8 cellular contexts compared by ENCODE assay signal in the genomic region with DNA sequence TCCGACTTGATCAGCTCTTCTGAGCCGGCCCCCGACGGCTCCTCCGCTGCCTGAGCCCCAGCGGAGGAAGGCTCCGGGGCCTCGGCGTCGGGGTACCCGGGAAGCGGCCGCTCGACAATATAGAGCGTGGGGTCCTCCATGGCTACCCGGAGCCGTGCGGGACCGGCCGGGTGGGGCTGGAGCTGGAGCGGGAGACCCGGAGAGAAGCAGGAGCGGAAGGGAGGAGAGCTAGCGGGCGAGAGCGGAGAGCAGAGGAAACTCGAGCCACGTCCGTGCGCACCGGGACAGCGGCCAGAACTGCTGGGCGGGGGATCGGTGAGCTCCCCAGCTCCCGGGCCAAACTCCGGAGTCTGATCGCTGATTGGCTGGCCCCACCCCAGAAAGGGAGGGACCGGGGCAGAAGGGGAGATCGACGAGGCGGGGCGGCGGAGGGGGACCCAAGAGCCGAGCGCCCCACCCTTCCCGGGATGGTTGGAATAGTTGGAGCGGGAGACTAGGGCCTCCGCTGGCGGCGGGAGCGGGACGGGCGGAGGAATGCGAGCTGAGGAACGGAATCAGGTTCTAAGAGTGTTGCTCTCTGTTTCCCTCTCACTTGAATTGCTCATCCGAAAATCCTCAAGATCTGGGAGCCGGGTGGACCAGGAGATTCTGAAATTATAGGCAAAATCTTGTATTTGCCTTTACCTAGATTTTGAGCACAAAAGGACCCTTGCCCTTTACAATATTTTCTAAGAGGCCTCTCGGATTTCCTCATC. TPM values are rescaled to one million over a fixed set of nuclear protein-coding genes. Genes with fewer than 3 reads are reported as not detected.
DNase-seq lines count a peak whose midpoint lies in the region; ATAC-seq and TF ChIP-seq lines count a peak whose summit lies in the region.

A gene with protein sequence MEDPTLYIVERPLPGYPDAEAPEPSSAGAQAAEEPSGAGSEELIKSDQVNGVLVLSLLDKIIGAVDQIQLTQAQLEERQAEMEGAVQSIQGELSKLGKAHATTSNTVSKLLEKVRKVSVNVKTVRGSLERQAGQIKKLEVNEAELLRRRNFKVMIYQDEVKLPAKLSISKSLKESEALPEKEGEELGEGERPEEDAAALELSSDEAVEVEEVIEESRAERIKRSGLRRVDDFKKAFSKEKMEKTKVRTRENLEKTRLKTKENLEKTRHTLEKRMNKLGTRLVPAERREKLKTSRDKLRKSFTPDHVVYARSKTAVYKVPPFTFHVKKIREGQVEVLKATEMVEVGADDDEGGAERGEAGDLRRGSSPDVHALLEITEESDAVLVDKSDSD (minus strand): TSS at position 299 of the 755 bp plus-strand sequence. CDS start 159 bp downstream, at position 140.

- peak within 1 kb of the TSS; percentile 92 for H3K4ac ChIP-seq in IMR-90 (ENCODE audit: low read depth, low read length)
- H3K4ac ChIP-seq in mesenchymal stem cell (ENCODE audit: low read depth in 1 of 2, low read length in 2 of 2) = peak within 1 kb of the TSS; percentile 80 to 93

- peak; percentile 80 for ATAC-seq in IMR-90 (ENCODE audit: low read depth)
- ATAC-seq in HG03045 (IDR thresholded peaks at IDR 0.05; ENCODE audit: unreplicated experiment) = no peak
- no peak for ATAC-seq in GM21723 (IDR thresholded peaks at IDR 0.05; ENCODE audit: unreplicated experiment)

- H3K4me1 Mint-ChIP-seq in activated CD4-positive, alpha-beta memory T cell treated with anti-CD3 and anti-CD28 coated beads for 36 hours (ENCODE audit: low read depth) = peaks cover 17% of the 10 kb centered on the region

- POLR2A ChIA-PET in IMR-90 (lab: Charles Lee; ENCODE audit: unreplicated experiment) = interaction anchor here (0.5 to 1.6 kb wide), 9 partner anchors 8 to 113 kb away, joined by 3 to 17 read pairs (median 4); a partner anchor contains a TSS
- POLR2A ChIA-PET in activated CD4-positive, alpha-beta memory T cell treated with anti-CD3 and anti-CD28 coated beads for 36 hours (lab: Charles Lee) = interaction anchor here (0.6 to 1.7 kb wide), 6 partner anchors 10 to 113 kb away, joined by 3 to 4 read pairs (median 3); a partner anchor contains a TSS

- H4K91ac ChIP-seq in IMR-90 (ENCODE audit: insufficient read depth, low read depth, low read length) = peak within 1 kb of the TSS; percentile 93
- peak within 1 kb of the TSS; percentile 98 for H4K91ac ChIP-seq in mesenchymal stem cell (ENCODE audit: low read length)

- H2AK5ac ChIP-seq in IMR-90 (ENCODE audit: low read depth, low read length) (peak within 1 kb of the TSS; percentile 99), mesenchymal stem cell (ENCODE audit: low read length, severe bottlenecking) (peak within 1 kb of the TSS; percentile 49)

- CTCF ChIA-PET in IMR-90 (lab: Yijun Ruan, JAX) = interaction anchor here (0.7 to 1.0 kb wide), 2 partner anchors 14 to 95 kb away, joined by 3 read pairs; no protein-coding TSS in a partner anchor
- CTCF ChIA-PET in activated CD4-positive, alpha-beta memory T cell treated with anti-CD3 and anti-CD28 coated beads for 36 hours (lab: Charles Lee) = interaction anchor here (0.6 to 3.8 kb wide), 14 partner anchors 8 to 126 kb away, joined by 3 to 22 read pairs (median 4); no protein-coding TSS in a partner anchor

- H3K4me2 ChIP-seq in IMR-90 (ENCODE audit: low read depth, low read length) = peak within 1 kb of the TSS; percentile 57
- peak within 1 kb of the TSS; percentile 88 for H3K4me2 ChIP-seq in mesenchymal stem cell (ENCODE audit: low read length, poor library complexity, severe bottlenecking)

- H3K27me3 ChIP-seq in IMR-90 (ENCODE audit: control insufficient read depth, insufficient read depth, low read length) (no peaks in the 10 kb centered on the region), mesenchymal stem cell (ENCODE audit: control insufficient read depth in 1 of 2, insufficient read depth in 1 of 2, low read length in 2 of 2) (no peaks in the 10 kb centered on the region)

- WGBS in IMR-90 (ENCODE audit: extremely low coverage in 2 of 2, insufficient read length in 1 of 2), 2 experiments = 0% methylated on average over 23 of the region's 58 CpGs; no CpG with 5 or more reads in 1 of the 2 experiments
- WGBS in mesenchymal stem cell = 1% methylated on average over 38 of the region's 58 CpGs

- H3K9ac ChIP-seq in IMR-90 (ENCODE audit: low read depth, low read length) (peak within 1 kb of the TSS; percentile 99), mesenchymal stem cell (ENCODE audit: low read length) (peak within 1 kb of the TSS; percentile 99)

- peak within 1 kb of the TSS; percentile 100 for H3K23ac ChIP-seq in IMR-90 (ENCODE audit: low read depth, low read length)
- peak within 1 kb of the TSS; percentile 54 to 81 for H3K23ac ChIP-seq in mesenchymal stem cell (ENCODE audit: low read length in 2 of 2)

- H3K4me1 ChIP-seq in IMR-90 (ENCODE audit: control insufficient read depth, insufficient read depth, low read length) = peaks cover 23% of the 10 kb centered on the region
- peaks cover 16% of the 10 kb centered on the region for H3K4me1 ChIP-seq in mesenchymal stem cell (ENCODE audit: control insufficient read depth, insufficient read depth, low read depth, low read length)

- H2AK9ac ChIP-seq in IMR-90 (replicated peaks; ENCODE audit: low read depth, low read length, poor library complexity) = peak within 1 kb of the TSS; percentile 96

- H3K79me1 ChIP-seq in IMR-90 (ENCODE audit: low read depth in 1 of 2, low read length in 2 of 2) (peaks cover 0 to 33% of the 10 kb centered on the region in 2 experiments; a peak in 2 of 4 replicates), mesenchymal stem cell (replicated peaks; ENCODE audit: low read length, poor library complexity, severe bottlenecking) (no peaks in the 10 kb centered on the region)

- intact Hi-C loops in IMR-90 (cut with micrococcal nuclease) = loop anchor here (1.0 to 5.0 kb wide), 3 partner anchors 35 to 101 kb away; a partner anchor contains a TSS
- intact Hi-C loops in activated CD4-positive, alpha-beta memory T cell treated with anti-CD3 and anti-CD28 coated beads for 36 hours (cut with micrococcal nuclease) = no loop called here

- TF ChIP-seq CTCF in IMR-90 (conservative IDR thresholded peaks at IDR 0.05; ENCODE audit: low read depth, low read length) = 0 out of 2 replicates have a peak, but pooled peaks have one; percentile 8

- in situ Hi-C loops in IMR-90 (cut with MboI; ENCODE audit: low sequenced_read_pairs) = no loop called here

- H2BK120ac ChIP-seq in IMR-90 (ENCODE audit: low read depth, low read length) (peak within 1 kb of the TSS; percentile 82), mesenchymal stem cell (ENCODE audit: low read depth, low read length) (peak within 1 kb of the TSS; percentile 87)

- H2BK5ac ChIP-seq in IMR-90 (ENCODE audit: low read depth, low read length, poor library complexity, severe bottlenecking) (peak within 1 kb of the TSS; percentile 97), mesenchymal stem cell (ENCODE audit: low read depth, low read length, poor library complexity, severe bottlenecking) (peak within 1 kb of the TSS; percentile 83)

- DNase-seq in DMS79 (lab: John Stamatoyannopoulos, UW) (peak; percentile 44), IMR-90 (peak; percentile 98), erythroblast (lab: John Stamatoyannopoulos, UW) (peak; percentile 56 to 65), mesenchymal stem cell (peak; percentile 96), stromal cell of bone marrow (ENCODE audit: low read depth) (peak; percentile 99)
- DNase-seq in activated CD4-positive, alpha-beta memory T cell treated with anti-CD3 and anti-CD28 coated beads for 36 hours = peak; percentile 34

- no peak within 1 kb of the TSS for H3K27ac Mint-ChIP-seq in activated CD4-positive, alpha-beta memory T cell treated with anti-CD3 and anti-CD28 coated beads for 36 hours

- peaks cover 48% of the 10 kb centered on the region for H4K20me1 ChIP-seq in IMR-90 (ENCODE audit: insufficient read depth, low read length)

- H2BK15ac ChIP-seq in IMR-90 (ENCODE audit: low read depth, low read length) (peak within 1 kb of the TSS; percentile 87; the same call in 2 of the 3 replicates), mesenchymal stem cell (ENCODE audit: low read depth, poor library complexity, severe bottlenecking) (peak within 1 kb of the TSS; percentile 99)

- no peaks in the 10 kb centered on the region for H3K36me3 Mint-ChIP-seq in activated CD4-positive, alpha-beta memory T cell treated with anti-CD3 and anti-CD28 coated beads for 36 hours

- no peaks in the 10 kb centered on the region for H3K9me3 ChIP-seq in IMR-90 (ENCODE audit: control insufficient read depth, insufficient read depth, low read length)
- no peaks in the 10 kb centered on the region for H3K9me3 ChIP-seq in mesenchymal stem cell (ENCODE audit: control insufficient read depth, low read length)

- H3K4me3 ChIP-seq in IMR-90 (ENCODE audit: insufficient read depth, low read depth, low read length) (peak within 1 kb of the TSS; percentile 92), mesenchymal stem cell (ENCODE audit: insufficient read depth in 1 of 2, low read depth in 1 of 2, low read length in 2 of 2) (peak within 1 kb of the TSS; percentile 96 to 100)

- H3K18ac ChIP-seq in IMR-90 (ENCODE audit: low read depth, low read length) (peak within 1 kb of the TSS; percentile 92), mesenchymal stem cell (ENCODE audit: low read depth in 1 of 2, low read length in 2 of 2) (peak within 1 kb of the TSS; percentile 95 to 99)

- peak within 1 kb of the TSS; percentile 86 to 95 for H4K8ac ChIP-seq in IMR-90 (ENCODE audit: low read depth in 2 of 2, low read length in 2 of 2)
- peak within 1 kb of the TSS; percentile 79 for H4K8ac ChIP-seq in mesenchymal stem cell (ENCODE audit: low read length)

- H2BK12ac ChIP-seq in mesenchymal stem cell (ENCODE audit: low read length in 2 of 2) = peak within 1 kb of the TSS; percentile 75

- H2AFZ ChIP-seq in IMR-90 (replicated peaks; ENCODE audit: low read length, poor library complexity) (peak within 1 kb of the TSS; percentile 71), mesenchymal stem cell (ENCODE audit: low read depth, low read length) (peak within 1 kb of the TSS; percentile 75)

- TSS peak; percentile 99 for BruUV-seq in IMR-90 (replicated peaks; lab: Mats Ljungman, UMichigan)

- TF ChIP-seq POLR2A in IMR-90 (IDR thresholded peaks at IDR 0.05; ENCODE audit: low read depth, low read length) (peak; percentile 99), erythroblast (IDR thresholded peaks at IDR 0.05; ENCODE audit: low read length) (peak; percentile 52)

- peak within 1 kb of the TSS; percentile 99 for H3K56ac ChIP-seq in IMR-90 (ENCODE audit: extremely low read depth, insufficient read depth, low read length)

- H3K27me3 Mint-ChIP-seq in activated CD4-positive, alpha-beta memory T cell treated with anti-CD3 and anti-CD28 coated beads for 36 hours = peaks cover 24% of the 10 kb centered on the region

- peak within 1 kb of the TSS; percentile 97 for H3K27ac ChIP-seq in IMR-90 (ENCODE audit: insufficient read depth, low read length)
- H3K27ac ChIP-seq in mesenchymal stem cell (ENCODE audit: low read length, poor library complexity, severe bottlenecking) = peak within 1 kb of the TSS; percentile 76

- H3K9me1 ChIP-seq in IMR-90 (ENCODE audit: insufficient read depth, low read length) = no peaks in the 10 kb centered on the region; the same call in 1 of the 2 replicates

- peak within 1 kb of the TSS; percentile 77 for H2BK20ac ChIP-seq in IMR-90 (ENCODE audit: low read depth, low read length)

- no peaks in the 10 kb centered on the region for H3K9me3 Mint-ChIP-seq in activated CD4-positive, alpha-beta memory T cell treated with anti-CD3 and anti-CD28 coated beads for 36 hours

- no peak; the same call in none of the 2 replicates for TF ChIP-seq RAD21 in IMR-90 (IDR thresholded peaks at IDR 0.05; ENCODE audit: low read length)

- peak within 1 kb of the TSS; percentile 68 for H3K4me3 Mint-ChIP-seq in activated CD4-positive, alpha-beta memory T cell treated with anti-CD3 and anti-CD28 coated beads for 36 hours

- H3K14ac ChIP-seq in IMR-90 (replicated peaks; ENCODE audit: low read depth, low read length) (peak within 1 kb of the TSS; percentile 100), mesenchymal stem cell (ENCODE audit: low read length in 2 of 2) (peak within 1 kb of the TSS; percentile 28 to 98)

- peak within 1 kb of the TSS; percentile 87 for H4K5ac ChIP-seq in IMR-90 (ENCODE audit: low read depth, low read length)

- peaks cover 7% of the 10 kb centered on the region for H3K36me3 ChIP-seq in IMR-90 (ENCODE audit: control insufficient read depth, insufficient read depth, low read length)
- peaks cover 0 to 3% of the 10 kb centered on the region in 2 experiments for H3K36me3 ChIP-seq in mesenchymal stem cell (ENCODE audit: control insufficient read depth in 1 of 2, insufficient read depth in 2 of 2, low read depth in 1 of 2, low read length in 2 of 2)

- dilution Hi-C loops in IMR-90 (cut with HindIII; ENCODE audit: low sequenced_read_pairs, unreplicated experiment) = no loop called here

RNA-seq across cellular contexts. Expression of the gene that starts here (rescaled TPM):
- total RNA-seq in IMR-90 (2012; rRNA removed) = 556 and 644 TPM in 2 replicates
- 491 and 533 TPM in 2 replicates for polyA plus RNA-seq in IMR-90 (2012; rRNA removed)
- polyA plus RNA-seq in IMR-90 (2012; cell fraction: cytosol; rRNA removed) = 401 and 422 TPM in 2 replicates
- polyA plus RNA-seq in IMR-90 (2012; cell fraction: nucleus; rRNA removed; ENCODE audit: low replicate concordance) = 174 and 195 TPM in 2 replicates
- total RNA-seq in activated CD4-positive, alpha-beta memory T cell treated with anti-CD3 and anti-CD28 coated beads for 36 hours = 1 to 10 TPM; 2.5 to 2.9 TPM
- polyA plus RNA-seq in mesenchymal stem cell (2013, experiment 1 of 2) = 168 TPM
- 165 TPM for polyA plus RNA-seq in mesenchymal stem cell (2013, experiment 2 of 2)

Comparison
In these comparisons a context has a peak if more than half of its experiments do, and no peak if none do; other contexts are left out.
1. RNA of the gene that starts here (total RNA-seq): 556 to 644 TPM in IMR-90; 2.5 to 2.9 TPM in activated CD4-positive, alpha-beta memory T cell treated with anti-CD3 and anti-CD28 coated beads for 36 hours; every median in the first group is over 100 times any median in the second.
2. DNase-seq: peak in every context shown above with its lines; median percentile 99 in stromal cell of bone marrow; 98 in IMR-90; 96 in mesenchymal stem cell; 60 in erythroblast; 44 in DMS79; 34 in activated CD4-positive, alpha-beta memory T cell treated with anti-CD3 and anti-CD28 coated beads for 36 hours.